33 cellular contexts compared by ENCODE assay signal in genomic region chr14:93930296-93930988, GRCh38. TPM values are rescaled to one million over a fixed set of nuclear protein-coding genes. Genes with fewer than 3 reads are reported as not detected.
"Had no signal": no experiment of that assay in that cellular context is flagged by ENCODE, and none has a peak within 500 bp of the region (broad histone marks: within the 10 kb centered on the region; RNA-seq: fewer than 3 reads in every experiment).

No MANE protein-coding gene starts in this region.

- H3K9me3 ChIP-seq: Peyer's patch, SJSA1, SK-N-SH had no signal

- DNase-seq: activated CD4-positive, alpha-beta T cell treated with anti-CD3 and anti-CD28 coated beads, Interleukin-2, amount 10 ng/mL, durations not matched to agents 24 days and 14 days; activated CD4-positive, alpha-beta T cell treated with anti-CD3 and anti-CD28 coated beads, Interleukin-2, amount 50 U/mL, for 4 hours; activated gamma-delta T cell; activated naive CD4-positive, alpha-beta T cell treated with anti-CD3 and anti-CD28 coated beads, Interleukin-2, amount 10 ng/mL, durations not matched to agents 7 days and 5 days; activated naive CD8-positive, alpha-beta T cell treated with anti-CD3 and anti-CD28 coated beads, Interleukin-2, amount 50 U/mL, for 24 hours; activated T-cell treated with anti-CD3 and anti-CD28 coated beads, Interleukin-2, amount 50 U/mL, for 1 hour; activated T-cell treated with anti-CD3 and anti-CD28 coated beads, Interleukin-2, amount 50 U/mL, for 72 hours; anterior cingulate cortex; Karpas-422; KBM-7; NCI-H1105; NCI-H1417 treated with DMSO at 0.1 percent for 48 hours; NCI-H187 treated with DMSO at 0.1 percent for 48 hours; NCI-H2081; NCI-H2171 treated with DMSO at 0.1 percent for 48 hours; NCI-H2227 treated with DMSO at 0.1 percent for 48 hours; NCI-H446; NCI-H524; PC-3; Peyer's patch; RPMI8226; SHP77 treated with DMSO at 0.1 percent for 48 hours; SK-N-SH had no signal

- FAIRE-seq: bronchial epithelial cell, TTC549 had no signal

- ATAC-seq: activated naive CD8-positive, alpha-beta T cell treated with anti-CD3 and anti-CD28 coated beads, Interleukin-2, amount 50 U/mL, for 24 hours; activated T-cell treated with anti-CD3 and anti-CD28 coated beads, Interleukin-2, amount 50 U/mL, for 72 hours; PC-3 had no signal

- H3K27ac ChIP-seq: Peyer's patch, SJSA1 had no signal

- H3K9ac ChIP-seq: SK-N-SH had no signal

- H3K27ac Mint-ChIP-seq: activated CD4-positive, alpha-beta T cell treated with anti-CD3 and anti-CD28 coated beads, Interleukin-2, amount 10 ng/mL, durations not matched to agents 24 days and 14 days; activated naive CD4-positive, alpha-beta T cell treated with anti-CD3 and anti-CD28 coated beads, Interleukin-2, amount 10 ng/mL, durations not matched to agents 7 days and 5 days; activated naive CD8-positive, alpha-beta T cell; activated naive CD8-positive, alpha-beta T cell treated with anti-CD3 and anti-CD28 coated beads, Interleukin-2, amount 50 U/mL, for 24 hours; activated T-cell treated with anti-CD3 and anti-CD28 coated beads, Interleukin-2, amount 50 U/mL, for 72 hours; activated T-helper 2 cell treated with anti-CD3 and anti-CD28 coated beads, Interferon-gamma antibody, Interleukin-2, Interleukin-4, amounts not matched to agents 10 μg/mL and 5 μg/mL and 100 μg/mL, durations not matched to agents 14 hours and 24 hours and 36 hours; T-helper 1 cell treated with Interleukin-12 subunit alpha and Interleukin-12 subunit beta and Interleukin-4 antibody, amounts not matched to agents 30 μg/mL and 1 μg/mL, for 36 hours; T-helper 2 cell treated with Interferon-gamma antibody and Interleukin-4, amounts not matched to agents 5 μg/mL and 100 μg/mL, for 36 hours had no signal

- H3K4me1 ChIP-seq: Peyer's patch, SJSA1 had no signal

- H3K4me3 Mint-ChIP-seq: activated CD4-positive, alpha-beta T cell treated with anti-CD3 and anti-CD28 coated beads, Interleukin-2, amount 10 ng/mL, durations not matched to agents 24 days and 14 days; activated naive CD4-positive, alpha-beta T cell treated with anti-CD3 and anti-CD28 coated beads, Interleukin-2, amount 10 ng/mL, durations not matched to agents 7 days and 5 days; activated naive CD8-positive, alpha-beta T cell; activated naive CD8-positive, alpha-beta T cell treated with anti-CD3 and anti-CD28 coated beads, Interleukin-2, amount 50 U/mL, for 24 hours; activated T-cell treated with anti-CD3 and anti-CD28 coated beads, Interleukin-2, amount 50 U/mL, for 72 hours; IgD-negative memory B cell; T-helper 1 cell treated with Interleukin-12 subunit alpha and Interleukin-12 subunit beta and Interleukin-4 antibody, amounts not matched to agents 30 μg/mL and 1 μg/mL, for 36 hours; T-helper 2 cell treated with Interferon-gamma antibody and Interleukin-4, amounts not matched to agents 5 μg/mL and 100 μg/mL, for 36 hours had no signal

- H3K9me3 Mint-ChIP-seq: activated CD4-positive, alpha-beta T cell treated with anti-CD3 and anti-CD28 coated beads, Interleukin-2, amount 10 ng/mL, durations not matched to agents 24 days and 14 days; activated naive CD4-positive, alpha-beta T cell treated with anti-CD3 and anti-CD28 coated beads, Interleukin-2, amount 10 ng/mL, durations not matched to agents 7 days and 5 days; activated naive CD8-positive, alpha-beta T cell treated with anti-CD3 and anti-CD28 coated beads, Interleukin-2, amount 50 U/mL, for 24 hours; activated T-cell treated with anti-CD3 and anti-CD28 coated beads, Interleukin-2, amount 50 U/mL, for 72 hours; activated T-helper 2 cell treated with anti-CD3 and anti-CD28 coated beads, Interferon-gamma antibody, Interleukin-2, Interleukin-4, amounts not matched to agents 10 μg/mL and 5 μg/mL and 100 μg/mL, durations not matched to agents 14 hours and 24 hours and 36 hours; brain; IgD-negative memory B cell; T-helper 1 cell treated with Interleukin-12 subunit alpha and Interleukin-12 subunit beta and Interleukin-4 antibody, amounts not matched to agents 30 μg/mL and 1 μg/mL, for 36 hours; T-helper 2 cell treated with Interferon-gamma antibody and Interleukin-4, amounts not matched to agents 5 μg/mL and 100 μg/mL, for 36 hours had no signal

- H3K36me3 ChIP-seq: Peyer's patch, SJSA1 had no signal

- H3K4me3 ChIP-seq: Peyer's patch, SJSA1 had no signal

- H3K27me3 Mint-ChIP-seq: activated CD4-positive, alpha-beta T cell treated with anti-CD3 and anti-CD28 coated beads, Interleukin-2, amount 10 ng/mL, durations not matched to agents 24 days and 14 days; activated naive CD8-positive, alpha-beta T cell; activated naive CD8-positive, alpha-beta T cell treated with anti-CD3 and anti-CD28 coated beads, Interleukin-2, amount 50 U/mL, for 24 hours; IgD-negative memory B cell had no signal

- H3K4me1 Mint-ChIP-seq: activated CD4-positive, alpha-beta T cell treated with anti-CD3 and anti-CD28 coated beads, Interleukin-2, amount 10 ng/mL, durations not matched to agents 24 days and 14 days; activated naive CD4-positive, alpha-beta T cell treated with anti-CD3 and anti-CD28 coated beads, Interleukin-2, amount 10 ng/mL, durations not matched to agents 7 days and 5 days; activated naive CD8-positive, alpha-beta T cell treated with anti-CD3 and anti-CD28 coated beads, Interleukin-2, amount 50 U/mL, for 24 hours had no signal

- H3K36me3 Mint-ChIP-seq: activated naive CD8-positive, alpha-beta T cell; brain; IgD-negative memory B cell had no signal

RNA-seq across cellular contexts. Expression of gene FAM181A, which starts 3.3 kb away (rescaled TPM):
- total RNA-seq: activated CD4-positive, alpha-beta T cell treated with anti-CD3 and anti-CD28 coated beads, Interleukin-2, amount 10 ng/mL, durations not matched to agents 24 days and 14 days; activated T-cell treated with anti-CD3 and anti-CD28 coated beads, Interleukin-2, amount 50 U/mL, for 72 hours; activated T-helper 2 cell treated with anti-CD3 and anti-CD28 coated beads, Interferon-gamma antibody, Interleukin-2, Interleukin-4, amounts not matched to agents 10 μg/mL and 5 μg/mL and 100 μg/mL, durations not matched to agents 14 hours and 24 hours and 36 hours; bronchial epithelial cell; MCF 10A; PC-3; Peyer's patch; SJSA1 had no signal
- polyA plus RNA-seq: IgD-negative memory B cell, SK-N-SH had no signal

RNA-seq across cellular contexts. Expression of gene ASB2, which starts 45.9 kb away (rescaled TPM):
- total RNA-seq: MCF 10A had no signal
